ENCODE assay signal across 8 cellular contexts in genomic region chr5:36724429-36725332, GRCh38.
DNase-seq lines count a peak whose midpoint lies in the region; ATAC-seq, FAIRE-seq and TF ChIP-seq lines count a peak whose summit lies in the region.

No MANE protein-coding gene starts in this region.

- peak; percentile 77 for FAIRE-seq in GM12878 (lab: Jason Lieb, UNC)

- RAD21 ChIA-PET in GM12878 (lab: Charles Lee; ENCODE audit: unreplicated experiment), result interaction anchor here (0.6 to 7.4 kb wide), 14 partner anchors 10 to 573 kb away, joined by 3 to 65 read pairs (median 6); no protein-coding TSS in a partner anchor

- 0 out of 2 replicates have a peak, but pooled peaks cover 4% of the 10 kb centered on the region for H3K79me2 ChIP-seq in OCI-LY7 (ENCODE audit: insufficient read depth, low read depth, low read length)
- peaks cover 34% of the 10 kb centered on the region for H3K79me2 ChIP-seq in GM12878 (ENCODE audit: control insufficient read depth, insufficient read depth, low read length)

- peak overlapping the region; percentile 89 for H3K9ac ChIP-seq in GM12878 (ENCODE audit: control insufficient read depth, insufficient read depth, low read length)

- peak overlapping the region; percentile 97 for H2AFZ ChIP-seq in OCI-LY7 (ENCODE audit: low read length)
- peak overlapping the region; percentile 99 for H2AFZ ChIP-seq in GM12878 (ENCODE audit: control insufficient read depth, low read depth, low read length)
- H2AFZ ChIP-seq in neuron (ENCODE audit: low read depth, low read length), result peak overlapping the region; percentile 21

- no peaks in the 10 kb centered on the region for H3K9me3 Mint-ChIP-seq in CD4-positive, alpha-beta T cell

- DNase-seq in CD4-positive, alpha-beta T cell, result peak in 8 of 10 experiments; percentile 4 to 38 (median 14)
- peak; percentile 90 for DNase-seq in OCI-LY7 (ENCODE audit: low spot score)
- peak; percentile 94 for DNase-seq in GM12878 (ENCODE audit: low read depth, low spot score)
- DNase-seq in NCI-H2107 treated with DMSO at 0.1 percent for 48 hours (lab: John Stamatoyannopoulos, UW; ENCODE audit: unreplicated experiment), result no peak
- no peak for DNase-seq in HK-2 (ENCODE audit: unreplicated experiment)

- no peak for TF ChIP-seq CTCF in CD4-positive, alpha-beta T cell (IDR thresholded peaks at IDR 0.05)
- TF ChIP-seq CTCF in OCI-LY7 (conservative IDR thresholded peaks at IDR 0.05; ENCODE audit: low read length) (peak; percentile 51), GM12878 (IDR thresholded peaks at IDR 0.05 in 2 of 3, conservative IDR thresholded peaks at IDR 0.05 in 1 of 3; ENCODE audit: control insufficient read depth in 2 of 3, extremely low read depth in 1 of 3, insufficient read depth in 1 of 3, low read depth in 3 of 3, low read length in 3 of 3) (no peak)

- H3K4me3 Mint-ChIP-seq in CD4-positive, alpha-beta T cell, result peak overlapping the region; percentile 75

- H3K4me2 ChIP-seq in OCI-LY7 (ENCODE audit: low read length) (peak overlapping the region; percentile 75), GM12878 (ENCODE audit: control insufficient read depth, insufficient read depth) (peak overlapping the region; percentile 75)

- H3K9me2 ChIP-seq in OCI-LY7 (ENCODE audit: insufficient read depth, low read length), result no peaks in the 10 kb centered on the region

- H3K9me3 ChIP-seq in CD4-positive, alpha-beta T cell (ENCODE audit: control insufficient read depth, low read length), result no peaks in the 10 kb centered on the region
- H3K9me3 ChIP-seq in OCI-LY7 (ENCODE audit: low read length) (no peaks in the 10 kb centered on the region; the same call in 1 of the 2 replicates), GM12878 (replicated peaks; ENCODE audit: control insufficient read depth, insufficient read depth, low read length) (no peaks in the 10 kb centered on the region), neuron (ENCODE audit: low read length) (no peaks in the 10 kb centered on the region)

- peak overlapping the region; percentile 65 for H3K4me3 ChIP-seq in OCI-LY7 (ENCODE audit: low read depth, low read length, poor library complexity, severe bottlenecking)
- H3K4me3 ChIP-seq in GM12878, result peak overlapping the region; percentile 60
- H3K4me3 ChIP-seq in neuron (ENCODE audit: low read length), result no peak overlapping the region

- no peak overlapping the region for H3K27ac ChIP-seq in CD4-positive, alpha-beta T cell (ENCODE audit: low read depth, low read length)
- peak overlapping the region; percentile 63 for H3K27ac ChIP-seq in OCI-LY7 (ENCODE audit: low read depth, low read length, poor library complexity, severe bottlenecking)
- H3K27ac ChIP-seq in GM12878 (ENCODE audit: control insufficient read depth, insufficient read depth), result peak overlapping the region; percentile 96

- under 1% methylated on average over 6 of the region's 6 CpGs for WGBS in GM12878 (ENCODE audit: insufficient coverage, insufficient replicate concordance, low lambda C conversion rate, missing lambda C conversion rate)

- H3K27ac Mint-ChIP-seq in CD4-positive, alpha-beta T cell, result peak overlapping the region; percentile 40

- no peaks in the 10 kb centered on the region for H4K20me1 ChIP-seq in OCI-LY7 (ENCODE audit: insufficient read depth, low read length)
- H4K20me1 ChIP-seq in GM12878 (ENCODE audit: control insufficient read depth, insufficient read depth), result no peaks in the 10 kb centered on the region

- ATAC-seq in CD4-positive, alpha-beta T cell (ENCODE audit: poor library complexity), result peak; percentile 83
- ATAC-seq in HG03060 (IDR thresholded peaks at IDR 0.05; ENCODE audit: low read depth, unreplicated experiment) (peak; percentile 51), GM12878 (peak; percentile 87)

- in situ Hi-C loops in GM12878 (cut with MboI), result no loop called here

- SMC1A ChIA-PET in GM12878 (lab: Charles Lee; ENCODE audit: uncharacterized antibody, unreplicated experiment), result interaction anchor here (0.7 to 9.4 kb wide), 19 partner anchors 11 to 283 kb away, joined by 3 to 176 read pairs (median 7); partner anchors contain the start of gene NIPBL

- intact Hi-C loops in CD4-positive, alpha-beta T cell (cut with DNase I, micrococcal nuclease), result loop anchor here in 1 of 2 experiments (5.0 kb wide), 1 partner anchor 218 kb away; no protein-coding TSS in a partner anchor
- intact Hi-C loops in OCI-LY7 (cut with micrococcal nuclease; ENCODE audit: unreplicated experiment) (loop anchor here (1.0 to 5.0 kb wide), 2 partner anchors 152 to 278 kb away; partner anchors contain the start of gene NIPBL), GM12878 (cut with micrococcal nuclease; ENCODE audit: unreplicated experiment) (loop anchor here (2.0 to 10.0 kb wide), 3 partner anchors 34 to 480 kb away; partner anchors contain the start of gene NIPBL)

- TF ChIP-seq RAD21 in GM12878 (IDR thresholded peaks at IDR 0.05; ENCODE audit: insufficient read depth, low read depth, low read length), result no peak

- TF ChIP-seq EP300 in GM12878 (IDR thresholded peaks at IDR 0.05; ENCODE audit: borderline replicate concordance in 1 of 2, control insufficient read depth in 1 of 2, low read depth in 2 of 2, low read length in 2 of 2), result no peak

- H3K36me3 ChIP-seq in OCI-LY7 (ENCODE audit: insufficient read depth, low read length) (no peaks in the 10 kb centered on the region; the same call in 1 of the 2 replicates), GM12878 (ENCODE audit: control insufficient read depth in 2 of 2, insufficient read depth in 2 of 2, low read length in 1 of 2) (no peaks in the 10 kb centered on the region), neuron (ENCODE audit: insufficient read depth, low read length) (no peaks in the 10 kb centered on the region)

- peaks cover 54% of the 10 kb centered on the region for H3K4me1 ChIP-seq in OCI-LY7 (ENCODE audit: insufficient read depth, low read length, poor library complexity, severe bottlenecking)
- H3K4me1 ChIP-seq in GM12878 (ENCODE audit: control insufficient read depth, insufficient read depth, low read length), result peaks cover 47% of the 10 kb centered on the region
- H3K4me1 ChIP-seq in neuron (ENCODE audit: insufficient read depth, low read length), result no peaks in the 10 kb centered on the region

- CTCF ChIA-PET in CD4-positive, alpha-beta T cell (lab: Charles Lee), result no interaction called here
- CTCF ChIA-PET in OCI-LY7 (lab: Charles Lee; ENCODE audit: unreplicated experiment), result no interaction called here
- CTCF ChIA-PET in GM12878 (lab: Yijun Ruan, JAX), result interaction anchor here (0.7 to 8.4 kb wide), 15 partner anchors 9 to 689 kb away, joined by 3 to 202 read pairs (median 5); no protein-coding TSS in a partner anchor

- H3K27me3 ChIP-seq in CD4-positive, alpha-beta T cell (ENCODE audit: control insufficient read depth, insufficient read depth, low read length), result no peaks in the 10 kb centered on the region
- H3K27me3 ChIP-seq in GM12878 (replicated peaks in 1 of 2; ENCODE audit: control insufficient read depth in 2 of 2, insufficient read depth in 2 of 2, low read length in 1 of 2), result no peaks in the 10 kb centered on the region
- H3K27me3 ChIP-seq in neuron (ENCODE audit: insufficient read depth, low read length), result peaks cover 2% of the 10 kb centered on the region

- H3K27me3 Mint-ChIP-seq in CD4-positive, alpha-beta T cell, result peaks cover 4% of the 10 kb centered on the region

- peaks cover 18% of the 10 kb centered on the region for H3K4me1 Mint-ChIP-seq in CD4-positive, alpha-beta T cell (ENCODE audit: low read depth)

- BruUV-seq in OCI-LY7 (replicated peaks; lab: Mats Ljungman, UMichigan) (TSS peak; percentile 78), GM12878 (replicated peaks; lab: Mats Ljungman, UMichigan) (TSS peak; percentile 83)

- TF ChIP-seq POLR2A in GM19193 (IDR thresholded peaks at IDR 0.05; ENCODE audit: extremely low read depth, insufficient read depth, insufficient read length) (peak; percentile 89), GM12878 (IDR thresholded peaks at IDR 0.05; ENCODE audit: low read depth, low read length) (peak; percentile 92)

- H3K36me3 Mint-ChIP-seq in CD4-positive, alpha-beta T cell (ENCODE audit: low read depth), result no peaks in the 10 kb centered on the region

- POLR2A ChIA-PET in CD4-positive, alpha-beta T cell (lab: Charles Lee), result interaction anchor here (1.8 kb wide), 1 partner anchor 152 kb away, joined by 13 read pairs; the partner anchor contains the start of gene NIPBL
- POLR2A ChIA-PET in OCI-LY7 (lab: Charles Lee), result interaction anchor here (0.9 to 3.7 kb wide), 14 partner anchors 9 to 646 kb away, joined by 3 to 14 read pairs (median 4); partner anchors contain the start of genes NIPBL and NUP155
- POLR2A ChIA-PET in GM12878 (lab: Charles Lee), result interaction anchor here (0.9 to 4.0 kb wide), 10 partner anchors 9 to 646 kb away, joined by 3 to 33 read pairs (median 5); partner anchors contain the start of genes NIPBL and NUP155

TF ChIP-seq in GM12878, 131 proteins besides CTCF, POLR2A, EP300 and RAD21 (continues in another document):
- TF ChIP-seq CEBPB (IDR thresholded peaks at IDR 0.05; ENCODE audit: borderline replicate concordance in 1 of 2, low read depth in 2 of 2, low read length in 2 of 2) (no peak), CEBPZ (IDR thresholded peaks at IDR 0.05; ENCODE audit: low read depth, low read length) (no peak), ZZZ3 (IDR thresholded peaks at IDR 0.05; ENCODE audit: control insufficient read depth, insufficient read length, low read depth) (no peak)

Comparison
In these comparisons a context has a peak if more than half of its experiments do, and no peak if none do; other contexts are left out.
1. DNase-seq: peak in CD4-positive, alpha-beta T cell (8 of 10), OCI-LY7 (single experiment) and GM12878 (single experiment); none in NCI-H2107 treated with DMSO at 0.1 percent for 48 hours (single experiment) and HK-2 (single experiment).
2. H2AFZ ChIP-seq: peak in every context shown above with its lines; median percentile 99 in GM12878; 97 in OCI-LY7; 21 in neuron.
3. Peak in every context shown above with its lines, with median percentiles within 50 percentile points of each other: ATAC-seq.